ENCODE assay signal across 10 cellular contexts in the genomic region with DNA sequence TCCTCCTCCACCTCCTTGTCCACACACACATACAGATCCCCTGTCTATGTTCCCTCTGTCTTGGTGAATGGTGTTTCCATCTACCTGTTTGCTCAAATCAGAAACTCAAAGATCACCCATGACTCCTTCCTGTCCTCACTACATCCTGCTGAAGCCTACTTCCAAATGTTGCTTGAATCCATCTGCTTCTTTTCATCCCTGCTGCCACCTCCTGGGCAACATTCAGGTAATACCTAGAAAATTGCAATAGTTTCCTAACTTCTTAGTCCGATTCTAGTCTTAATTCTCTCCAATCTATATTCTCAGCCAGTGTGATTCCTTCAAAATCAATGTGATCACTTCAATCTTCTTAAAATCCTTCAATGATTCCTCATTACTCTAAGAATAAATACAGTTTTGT.
DNase-seq lines count a peak whose midpoint lies in the region; TF ChIP-seq lines count a peak whose summit lies in the region.
"Had no signal": no experiment of that assay in that cellular context is flagged by ENCODE, and none has a peak within 500 bp of the region (broad histone marks: within the 10 kb centered on the region; RNA-seq: fewer than 3 reads in every experiment).

No MANE protein-coding gene starts in this region.

- TF ChIP-seq CTCF in OCI-LY7 (conservative IDR thresholded peaks at IDR 0.05; ENCODE audit: low read length) (peak; percentile 38; the same call in 1 of the 2 replicates), fibroblast of mammary gland (conservative IDR thresholded peaks at IDR 0.05; ENCODE audit: control insufficient read depth, insufficient read depth, low read depth, low read length) (peak; percentile 30), spleen (IDR thresholded peaks at IDR 0.05 in 8 of 11, conservative IDR thresholded peaks at IDR 0.05 in 3 of 11) (no peak)

- H3K4me1 ChIP-seq in OCI-LY7 (ENCODE audit: insufficient read depth, low read length, poor library complexity, severe bottlenecking): no peaks in the 10 kb centered on the region
- no peaks in the 10 kb centered on the region for H3K4me1 ChIP-seq in spleen

- 81 to 95% (median 84%) methylated on average over 1 of the region's 1 CpG for WGBS in spleen, 5 donors

- H3K4me2 ChIP-seq in OCI-LY7 (ENCODE audit: low read length): no peak overlapping the region

- no peaks in the 10 kb centered on the region for H4K20me1 ChIP-seq in OCI-LY7 (ENCODE audit: insufficient read depth, low read length)
- H4K20me1 ChIP-seq: BLaER1 treated with 17β-estradiol and CSF1 and Interleukin-3, amounts not matched to agents 10 nM and 100 nM had no signal

- H3K4me3 ChIP-seq in OCI-LY7 (ENCODE audit: low read depth, low read length, poor library complexity, severe bottlenecking): no peak overlapping the region
- no peak overlapping the region for H3K4me3 ChIP-seq in fibroblast of mammary gland (ENCODE audit: control insufficient read depth, low read depth, low read length)
- H3K4me3 ChIP-seq in spleen: no peak overlapping the region
- H3K4me3 ChIP-seq: BLaER1 treated with 17β-estradiol and CSF1 and Interleukin-3, amounts not matched to agents 10 nM and 100 nM had no signal

- in situ Hi-C loops in G401 (cut with HindIII; ENCODE audit: low sequenced_read_pairs): no loop called here

- no peak overlapping the region for H2AFZ ChIP-seq in OCI-LY7 (ENCODE audit: low read length)

- no peaks in the 10 kb centered on the region for H3K9me2 ChIP-seq in OCI-LY7 (ENCODE audit: insufficient read depth, low read length)

- CTCF ChIA-PET in OCI-LY7 (lab: Charles Lee; ENCODE audit: unreplicated experiment): no interaction called here

- intact Hi-C loops in OCI-LY7 (cut with micrococcal nuclease; ENCODE audit: unreplicated experiment): no loop called here
- intact Hi-C loops in spleen (cut with DNase I; ENCODE audit: low total_unique reads): no loop called here
- intact Hi-C loops in posterior cingulate gyrus (cut with DNase I): no loop called here

- H3K79me2 ChIP-seq in OCI-LY7 (ENCODE audit: insufficient read depth, low read depth, low read length): no peaks in the 10 kb centered on the region

- no peak overlapping the region for H3K27ac ChIP-seq in OCI-LY7 (ENCODE audit: low read depth, low read length, poor library complexity, severe bottlenecking)
- H3K27ac ChIP-seq in spleen: peak overlapping the region; percentile 10 to 77 (median 46)
- H3K27ac ChIP-seq: BLaER1 treated with 17β-estradiol and CSF1 and Interleukin-3, amounts not matched to agents 10 nM and 100 nM had no signal

- POLR2A ChIA-PET in OCI-LY7 (lab: Charles Lee): interaction anchor here (1.0 kb wide), 1 partner anchor 13 kb away, joined by 3 read pairs; no protein-coding TSS in a partner anchor

- H3K9me3 ChIP-seq in OCI-LY7 (ENCODE audit: low read length) (no peaks in the 10 kb centered on the region), spleen (no peaks in the 10 kb centered on the region)
- H3K9me3 ChIP-seq: BLaER1 treated with 17β-estradiol and CSF1 and Interleukin-3, amounts not matched to agents 10 nM and 100 nM had no signal

- H3K27me3 ChIP-seq in spleen (replicated peaks in 1 of 7): no peaks in the 10 kb centered on the region
- H3K27me3 ChIP-seq: BLaER1 treated with 17β-estradiol and CSF1 and Interleukin-3, amounts not matched to agents 10 nM and 100 nM had no signal

- no peaks in the 10 kb centered on the region for H3K36me3 ChIP-seq in OCI-LY7 (ENCODE audit: insufficient read depth, low read length)
- no peaks in the 10 kb centered on the region for H3K36me3 ChIP-seq in spleen
- H3K36me3 ChIP-seq: BLaER1 treated with 17β-estradiol and CSF1 and Interleukin-3, amounts not matched to agents 10 nM and 100 nM had no signal

- BruUV-seq in OCI-LY7 (replicated peaks; lab: Mats Ljungman, UMichigan): no TSS peak

- peak; percentile 0 for DNase-seq in NCI-H2107 treated with DMSO at 0.1 percent for 48 hours (lab: John Stamatoyannopoulos, UW; ENCODE audit: unreplicated experiment)
- DNase-seq in NCI-H2107 (lab: John Stamatoyannopoulos, UW): no peak
- DNase-seq in OCI-LY7 (ENCODE audit: low spot score): no peak
- peak; percentile 48 for DNase-seq in fibroblast of mammary gland (ENCODE audit: low read depth)
- no peak for DNase-seq in spleen
- no peak for DNase-seq in G401 (ENCODE audit: low spot score)
- no peak for DNase-seq in activated CD4-positive, CD25-positive, alpha-beta regulatory T cell (lab: John Stamatoyannopoulos, UW)
- no peak for DNase-seq in posterior cingulate gyrus
- DNase-seq: NCI-H187 treated with DMSO at 0.1 percent for 48 hours had no signal

- TF ChIP-seq POLR2A in spleen (IDR thresholded peaks at IDR 0.05): no peak

Comparison
In these comparisons a context has a peak if more than half of its experiments do, and no peak if none do; other contexts are left out.
1. DNase-seq: peak in NCI-H2107 treated with DMSO at 0.1 percent for 48 hours (single experiment) and fibroblast of mammary gland (single experiment); none in NCI-H2107 (single experiment), OCI-LY7 (single experiment), spleen (single experiment), G401 (single experiment), activated CD4-positive, CD25-positive, alpha-beta regulatory T cell (0 of 4) and posterior cingulate gyrus (0 of 10).
2. CTCF ChIP-seq: peak in OCI-LY7 (single experiment) and fibroblast of mammary gland (single experiment); none in spleen (0 of 11).